21 cellular contexts compared by ENCODE assay signal in genomic region chr1:223243441-223244050, GRCh38.
"Had no signal": no experiment of that assay in that cellular context is flagged by ENCODE, and none has a peak within 500 bp of the region (broad histone marks: within the 10 kb centered on the region; RNA-seq: fewer than 3 reads in every experiment).

No MANE protein-coding gene starts in this region.

- H3K27me3 ChIP-seq: colonic mucosa, gastrocnemius medialis, tibial nerve had no signal

- H3K4me3 ChIP-seq: colonic mucosa, dorsolateral prefrontal cortex, gastrocnemius medialis, tibial nerve had no signal

- H3K27ac Mint-ChIP-seq: activated naive CD4-positive, alpha-beta T cell treated with anti-CD3 and anti-CD28 coated beads, Interleukin-2, amount 50 U/mL, for 24 hours; effector memory CD8-positive, alpha-beta T cell; nephron progenitor cell had no signal

- H3K36me3 ChIP-seq: colonic mucosa, gastrocnemius medialis, tibial nerve had no signal

- H3K4me1 Mint-ChIP-seq: naive B cell had no signal

- H3K4me3 Mint-ChIP-seq: activated naive CD4-positive, alpha-beta T cell treated with anti-CD3 and anti-CD28 coated beads, Interleukin-2, amount 50 U/mL, for 24 hours; activated T-helper 17 cell treated with anti-CD3 and anti-CD28 coated beads, Interleukin-2, amount 50 U/mL, for 72 hours; effector memory CD8-positive, alpha-beta T cell; naive B cell; nephron progenitor cell had no signal

- H3K9me3 Mint-ChIP-seq: activated T-helper 17 cell treated with anti-CD3 and anti-CD28 coated beads, Interleukin-2, amount 50 U/mL, for 72 hours; effector memory CD8-positive, alpha-beta T cell had no signal

- H3K9me3 ChIP-seq: colonic mucosa, gastrocnemius medialis, tibial nerve had no signal

- DNase-seq: activated CD4-positive, alpha-beta T cell treated with anti-CD3 and anti-CD28 coated beads for 4 hours; activated CD4-positive, alpha-beta T cell treated with anti-CD3 and anti-CD28 coated beads, Interleukin-2, amount 50 U/mL, for 4 hours; anterior cingulate cortex; colonic mucosa; dorsolateral prefrontal cortex; effector memory CD8-positive, alpha-beta T cell; gastrocnemius medialis; glutamatergic neuron; left ventricle myocardium superior; naive B cell; nephron progenitor cell; nucleus accumbens; right cardiac atrium; stimulated activated CD4-positive, alpha-beta T cell treated with anti-CD3 and anti-CD28 coated beads, Interleukin-15, amount 100 ng/mL, for 24 hours; stimulated activated CD4-positive, alpha-beta T cell treated with anti-CD3 and anti-CD28 coated beads, Interleukin-2, amount 100 ng/mL, for 24 hours; stimulated activated naive CD4-positive, alpha-beta T cell treated with Interleukin-2 at 50 U/mL for 16 hours; T-helper 9 cell had no signal

- H3K4me1 ChIP-seq: colonic mucosa, gastrocnemius medialis, tibial nerve had no signal

- ATAC-seq: effector memory CD8-positive, alpha-beta T cell; gastrocnemius medialis; left ventricle myocardium superior; right cardiac atrium had no signal

- H3K27me3 Mint-ChIP-seq: activated naive CD4-positive, alpha-beta T cell treated with anti-CD3 and anti-CD28 coated beads, Interleukin-2, amount 50 U/mL, for 24 hours; activated T-helper 17 cell treated with anti-CD3 and anti-CD28 coated beads, Interleukin-2, amount 50 U/mL, for 72 hours had no signal

- H3K27ac ChIP-seq: colonic mucosa, dorsolateral prefrontal cortex, gastrocnemius medialis, tibial nerve, VCaP had no signal
